ENCODE assay signal across 8 cellular contexts in the genomic region with DNA sequence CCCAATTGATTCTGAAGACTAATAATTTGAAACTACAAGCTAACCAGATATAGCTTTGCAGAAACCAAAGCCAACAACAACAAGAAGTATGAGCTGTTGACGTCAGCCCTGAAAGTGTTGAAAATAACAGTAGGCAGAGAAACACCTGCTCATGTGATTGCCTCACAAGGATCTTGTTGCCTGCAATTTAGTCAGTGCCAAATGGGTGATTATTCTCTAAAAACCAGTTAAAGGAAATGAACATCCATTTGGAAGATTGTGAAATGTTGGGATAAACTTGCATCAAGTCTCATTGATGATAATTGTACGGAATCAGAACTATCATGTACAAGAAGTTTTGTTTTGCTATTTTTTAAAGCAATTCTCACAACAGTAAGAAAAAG. TPM values are rescaled to one million over a fixed set of nuclear protein-coding genes. Genes with fewer than 3 reads are reported as not detected.
DNase-seq lines count a peak whose midpoint lies in the region; ATAC-seq and TF ChIP-seq lines count a peak whose summit lies in the region.

No MANE protein-coding gene starts in this region.

- H3K36me3 ChIP-seq in colonic mucosa (no peaks in the 10 kb centered on the region), suprapubic skin (no peaks in the 10 kb centered on the region)

- H3K27me3 ChIP-seq in colonic mucosa = no peaks in the 10 kb centered on the region
- H3K27me3 ChIP-seq in suprapubic skin = no peaks in the 10 kb centered on the region
- H3K27me3 ChIP-seq in foreskin keratinocyte = peaks cover 17% of the 10 kb centered on the region

- H3K9me3 Mint-ChIP-seq in IgD-negative memory B cell = no peaks in the 10 kb centered on the region

- peak overlapping the region; percentile 73 for H3K27ac ChIP-seq in colonic mucosa
- no peak overlapping the region for H3K27ac ChIP-seq in suprapubic skin
- H3K27ac ChIP-seq in foreskin keratinocyte = no peak overlapping the region

- H3K4me3 Mint-ChIP-seq in IgD-negative memory B cell = peak overlapping the region; percentile 89 to 99 (median 98)

- H3K4me1 Mint-ChIP-seq in IgD-negative memory B cell = peaks cover 32 to 43% (median 42%) of the 10 kb centered on the region in 3 donors

- 38% methylated on average over 2 of the region's 2 CpGs for WGBS in suprapubic skin

- intact Hi-C loops in colonic mucosa (cut with DNase I) = no loop called here

- peak overlapping the region; percentile 87 to 98 (median 98) for H3K27ac Mint-ChIP-seq in IgD-negative memory B cell

- H3K27me3 Mint-ChIP-seq in IgD-negative memory B cell = no peaks in the 10 kb centered on the region

- peak overlapping the region in 1 of 2 donors; percentile 65 for H3K9ac ChIP-seq in colonic mucosa (ENCODE audit: low read depth in 2 of 2, low read length in 2 of 2)

- H3K36me3 Mint-ChIP-seq in IgD-negative memory B cell = peaks cover 19% of the 10 kb centered on the region

- DNase-seq in colonic mucosa (no peak), suprapubic skin (ENCODE audit: low spot score in 2 of 2) (no peak), cerebellar cortex (ENCODE audit: low spot score) (no peak), foreskin keratinocyte (no peak), G401 (ENCODE audit: low spot score) (no peak)

- no peaks in the 10 kb centered on the region for H3K4me1 ChIP-seq in colonic mucosa
- H3K4me1 ChIP-seq in suprapubic skin = peaks cover 6% of the 10 kb centered on the region
- H3K4me1 ChIP-seq in foreskin keratinocyte = no peaks in the 10 kb centered on the region

- H3K9me3 ChIP-seq in colonic mucosa (no peaks in the 10 kb centered on the region), suprapubic skin (no peaks in the 10 kb centered on the region)

- in situ Hi-C loops in G401 (cut with HindIII; ENCODE audit: low sequenced_read_pairs) = no loop called here

- TF ChIP-seq POLR2A in suprapubic skin (IDR thresholded peaks at IDR 0.05) = no peak

- peak; percentile 44 for ATAC-seq in GM18498 (IDR thresholded peaks at IDR 0.05; ENCODE audit: unreplicated experiment)
- peak; percentile 36 for ATAC-seq in GM21381 (IDR thresholded peaks at IDR 0.05; ENCODE audit: unreplicated experiment)
- ATAC-seq in foreskin keratinocyte = no peak

- no peak for TF ChIP-seq CTCF in colonic mucosa (IDR thresholded peaks at IDR 0.05)
- no peak for TF ChIP-seq CTCF in suprapubic skin (IDR thresholded peaks at IDR 0.05)
- no peak for TF ChIP-seq CTCF in foreskin keratinocyte (conservative IDR thresholded peaks at IDR 0.05)

- peak overlapping the region; percentile 11 for H3K4me3 ChIP-seq in colonic mucosa
- H3K4me3 ChIP-seq in suprapubic skin = peak overlapping the region; percentile 28

- TF ChIP-seq EP300 in suprapubic skin (IDR thresholded peaks at IDR 0.05) = no peak

RNA-seq across cellular contexts. Expression of gene CYTIP, which starts 2.8 kb away (rescaled TPM):
- polyA plus RNA-seq in IgD-negative memory B cell (83.6 TPM), foreskin keratinocyte (not detected in 2 replicates)
- total RNA-seq in colonic mucosa (1 to 10 TPM; 5.9 to 8.0 TPM), suprapubic skin (1 to 10 TPM; 2.1 to 9.6 (median 6.1) TPM), foreskin keratinocyte (not detected in 2 replicates)
- not detected in 2 replicates for total RNA-seq in G401 (2014; rRNA removed; shearing (Covaris generic))
